ENCODE assay signal across 1 cellular context in the genomic region with DNA sequence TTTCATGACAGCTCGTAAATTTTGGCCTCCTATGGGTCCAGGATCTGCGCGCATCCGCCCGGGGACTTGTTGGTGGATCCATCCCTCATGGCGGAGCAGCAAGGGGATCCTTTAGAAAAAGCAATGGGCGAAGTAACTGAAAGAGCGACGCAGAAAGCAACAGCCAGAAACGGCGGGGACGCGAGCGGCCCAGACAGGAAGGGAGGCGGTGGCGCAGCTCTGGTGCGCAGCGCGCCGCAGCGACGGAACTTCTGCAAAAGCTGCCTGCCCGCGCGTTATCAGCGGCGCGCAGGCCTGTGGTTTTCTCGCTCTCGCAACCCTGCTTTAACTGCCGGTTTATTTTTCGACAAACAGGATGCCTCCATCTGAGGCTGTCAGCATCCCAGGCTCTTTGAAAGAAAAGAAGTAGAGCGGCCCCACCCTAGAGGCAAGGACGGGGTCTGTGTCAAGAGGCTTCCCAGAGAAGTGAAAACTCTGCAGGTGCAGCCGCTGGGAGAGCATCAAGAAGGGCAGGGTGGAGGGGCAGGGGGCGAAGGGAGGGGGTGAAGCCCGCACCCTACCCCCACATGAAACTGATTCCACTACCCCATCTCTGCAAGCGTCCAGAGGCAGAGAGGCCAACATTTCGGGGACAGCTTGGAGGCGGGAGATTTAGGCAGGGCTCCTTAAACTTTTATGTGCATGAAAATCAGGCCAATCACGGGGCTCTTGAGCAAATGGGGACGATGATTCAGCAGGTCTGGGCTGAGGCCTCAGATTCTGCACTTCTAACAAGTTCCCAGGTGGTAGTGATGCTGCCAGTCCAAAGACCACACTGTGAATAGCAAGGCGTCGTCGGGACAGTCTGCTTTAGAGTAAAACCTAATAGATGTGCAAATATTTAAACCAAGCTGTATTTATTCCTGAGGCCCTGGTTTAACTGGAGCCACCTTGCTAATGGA.
A peak's percentile ranks its signal among the peaks of the same experiment; 100 is the strongest.
TF ChIP-seq lines count a peak whose summit lies in the region.

No MANE protein-coding gene starts in this region.

TF ChIP-seq in K562, 482 proteins besides CTCF, POLR2A, EP300 and RAD21 (continued from another document and continues in another):
- TF ChIP-seq, protein P1, sequence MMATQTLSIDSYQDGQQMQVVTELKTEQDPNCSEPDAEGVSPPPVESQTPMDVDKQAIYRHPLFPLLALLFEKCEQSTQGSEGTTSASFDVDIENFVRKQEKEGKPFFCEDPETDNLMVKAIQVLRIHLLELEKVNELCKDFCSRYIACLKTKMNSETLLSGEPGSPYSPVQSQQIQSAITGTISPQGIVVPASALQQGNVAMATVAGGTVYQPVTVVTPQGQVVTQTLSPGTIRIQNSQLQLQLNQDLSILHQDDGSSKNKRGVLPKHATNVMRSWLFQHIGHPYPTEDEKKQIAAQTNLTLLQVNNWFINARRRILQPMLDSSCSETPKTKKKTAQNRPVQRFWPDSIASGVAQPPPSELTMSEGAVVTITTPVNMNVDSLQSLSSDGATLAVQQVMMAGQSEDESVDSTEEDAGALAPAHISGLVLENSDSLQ (IDR thresholded peaks at IDR 0.05): peak; percentile 78
- TF ChIP-seq CBX3 (IDR thresholded peaks at IDR 0.05; ENCODE audit: borderline replicate concordance in 1 of 2, low read length in 2 of 2) (peak in 1 of 2 experiments; percentile 93; a peak in 2 of 3 replicates), ZNF324 (CRISPR knock-in tag; IDR thresholded peaks at IDR 0.05) (no peak), CHD7 (IDR thresholded peaks at IDR 0.05; ENCODE audit: low read depth, low read length) (no peak), TEAD1 (CRISPR knock-in tag; IDR thresholded peaks at IDR 0.05) (peak in 1 of 2 experiments; percentile 46; a peak in 2 of 4 replicates), SLC30A9 (CRISPR knock-in tag; IDR thresholded peaks at IDR 0.05) (no peak), JUNB (CRISPR knock-in tag; conservative IDR thresholded peaks at IDR 0.05) (no peak), CHAMP1 (IDR thresholded peaks at IDR 0.05) (peak; percentile 75), ATF1 (CRISPR knock-in tag; IDR thresholded peaks at IDR 0.05) (no peak; the same call in 1 of the 2 replicates), ATF1 (tag; IDR thresholded peaks at IDR 0.05) (peak; percentile 89), SUPT5H (IDR thresholded peaks at IDR 0.05) (peak; percentile 76), CHCHD3 (CRISPR knock-in tag; IDR thresholded peaks at IDR 0.05) (no peak), KDM2B (CRISPR knock-in tag; IDR thresholded peaks at IDR 0.05) (no peak), KDM4B (IDR thresholded peaks at IDR 0.05; ENCODE audit: borderline replicate concordance in 2 of 2, low read depth in 1 of 2) (peak in 1 of 2 experiments; percentile 71; a peak in 1 of 4 replicates), FOXP1 (CRISPR knock-in tag; IDR thresholded peaks at IDR 0.05) (peak; percentile 86; the same call in 1 of the 2 replicates), SMAD4 (CRISPR knock-in tag; conservative IDR thresholded peaks at IDR 0.05) (peak; percentile 99), YY1 (IDR thresholded peaks at IDR 0.05; ENCODE audit: borderline replicate concordance in 1 of 3, control insufficient read depth in 1 of 3, extremely low read depth in 1 of 3, insufficient read depth in 3 of 3, insufficient read length in 1 of 3, insufficient replicate concordance in 2 of 3, low read depth in 1 of 3, low read length in 2 of 3) (peak in 2 of 3 experiments; percentile 67 to 76), NR4A1 (CRISPR knock-in tag; IDR thresholded peaks at IDR 0.05) (no peak), NR4A1 (tag; IDR thresholded peaks at IDR 0.05) (peak; percentile 37; the same call in 1 of the 2 replicates), ZNF311 (CRISPR knock-in tag; IDR thresholded peaks at IDR 0.05) (peak; percentile 37; the same call in 1 of the 2 replicates), DIDO1 (tag; IDR thresholded peaks at IDR 0.05; ENCODE audit: low read depth) (0 out of 2 replicates have a peak, but pooled peaks have one; percentile 30), E2F3 (CRISPR knock-in tag; IDR thresholded peaks at IDR 0.05) (peak; percentile 73; the same call in 1 of the 2 replicates), FOXA3 (CRISPR knock-in tag; conservative IDR thresholded peaks at IDR 0.05 in 1 of 2, IDR thresholded peaks at IDR 0.05 in 1 of 2) (no peak), SIRT6 (IDR thresholded peaks at IDR 0.05; ENCODE audit: low read depth, low read length) (no peak), EHMT2 (IDR thresholded peaks at IDR 0.05) (no peak), HDAC1 (IDR thresholded peaks at IDR 0.05) (peak in 1 of 2 experiments; percentile 81; a peak in 2 of 4 replicates), PML (IDR thresholded peaks at IDR 0.05; ENCODE audit: low read length) (peak; percentile 95), NR1H2 (CRISPR knock-in tag; IDR thresholded peaks at IDR 0.05) (no peak), THAP7 (CRISPR knock-in tag; IDR thresholded peaks at IDR 0.05) (no peak), KLF13 (tag; IDR thresholded peaks at IDR 0.05; ENCODE audit: borderline replicate concordance, low read depth) (peak; percentile 33; the same call in 1 of the 2 replicates)
- TF ChIP-seq, protein P2, sequence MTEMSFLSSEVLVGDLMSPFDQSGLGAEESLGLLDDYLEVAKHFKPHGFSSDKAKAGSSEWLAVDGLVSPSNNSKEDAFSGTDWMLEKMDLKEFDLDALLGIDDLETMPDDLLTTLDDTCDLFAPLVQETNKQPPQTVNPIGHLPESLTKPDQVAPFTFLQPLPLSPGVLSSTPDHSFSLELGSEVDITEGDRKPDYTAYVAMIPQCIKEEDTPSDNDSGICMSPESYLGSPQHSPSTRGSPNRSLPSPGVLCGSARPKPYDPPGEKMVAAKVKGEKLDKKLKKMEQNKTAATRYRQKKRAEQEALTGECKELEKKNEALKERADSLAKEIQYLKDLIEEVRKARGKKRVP (CRISPR knock-in tag; IDR thresholded peaks at IDR 0.05): peak; percentile 75; the same call in 1 of the 2 replicates
- TF ChIP-seq, protein P3, sequence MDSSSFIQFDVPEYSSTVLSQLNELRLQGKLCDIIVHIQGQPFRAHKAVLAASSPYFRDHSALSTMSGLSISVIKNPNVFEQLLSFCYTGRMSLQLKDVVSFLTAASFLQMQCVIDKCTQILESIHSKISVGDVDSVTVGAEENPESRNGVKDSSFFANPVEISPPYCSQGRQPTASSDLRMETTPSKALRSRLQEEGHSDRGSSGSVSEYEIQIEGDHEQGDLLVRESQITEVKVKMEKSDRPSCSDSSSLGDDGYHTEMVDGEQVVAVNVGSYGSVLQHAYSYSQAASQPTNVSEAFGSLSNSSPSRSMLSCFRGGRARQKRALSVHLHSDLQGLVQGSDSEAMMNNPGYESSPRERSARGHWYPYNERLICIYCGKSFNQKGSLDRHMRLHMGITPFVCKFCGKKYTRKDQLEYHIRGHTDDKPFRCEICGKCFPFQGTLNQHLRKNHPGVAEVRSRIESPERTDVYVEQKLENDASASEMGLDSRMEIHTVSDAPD (CRISPR knock-in tag; IDR thresholded peaks at IDR 0.05): no peak
- TF ChIP-seq, protein P4, sequence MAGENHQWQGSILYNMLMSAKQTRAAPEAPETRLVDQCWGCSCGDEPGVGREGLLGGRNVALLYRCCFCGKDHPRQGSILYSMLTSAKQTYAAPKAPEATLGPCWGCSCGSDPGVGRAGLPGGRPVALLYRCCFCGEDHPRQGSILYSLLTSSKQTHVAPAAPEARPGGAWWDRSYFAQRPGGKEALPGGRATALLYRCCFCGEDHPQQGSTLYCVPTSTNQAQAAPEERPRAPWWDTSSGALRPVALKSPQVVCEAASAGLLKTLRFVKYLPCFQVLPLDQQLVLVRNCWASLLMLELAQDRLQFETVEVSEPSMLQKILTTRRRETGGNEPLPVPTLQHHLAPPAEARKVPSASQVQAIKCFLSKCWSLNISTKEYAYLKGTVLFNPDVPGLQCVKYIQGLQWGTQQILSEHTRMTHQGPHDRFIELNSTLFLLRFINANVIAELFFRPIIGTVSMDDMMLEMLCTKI (IDR thresholded peaks at IDR 0.05; ENCODE audit: partially characterized antibody): no peak
